Comparison of ENCODE assay signal across 9 cellular contexts in the genomic region with DNA sequence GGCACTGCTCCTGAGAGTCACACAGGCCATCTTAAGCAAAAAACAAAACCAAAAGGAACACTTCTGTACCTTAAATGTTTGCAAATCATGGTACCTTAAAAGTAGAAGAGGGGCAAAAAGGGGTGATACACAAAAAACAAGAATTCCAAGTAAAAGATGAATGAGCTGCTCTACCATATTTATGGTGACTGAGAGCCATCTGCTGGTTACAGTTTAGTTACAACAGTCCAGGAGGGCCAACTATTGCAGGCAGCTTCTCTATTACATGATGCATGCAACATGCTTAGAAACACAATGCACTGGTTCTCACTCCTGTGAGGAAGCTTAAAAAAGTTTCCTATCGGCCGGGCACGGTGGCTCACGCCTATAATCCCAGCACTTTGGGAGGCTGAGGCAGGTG. TPM values are rescaled to one million over a fixed set of nuclear protein-coding genes. Genes with fewer than 3 reads are reported as not detected.
A peak's percentile ranks its signal among the peaks of the same experiment; 100 is the strongest.
DNase-seq lines count a peak whose midpoint lies in the region; ATAC-seq and FAIRE-seq lines count a peak whose summit lies in the region.
"Had no signal": no experiment of that assay in that cellular context is flagged by ENCODE, and none has a peak within 500 bp of the region (broad histone marks: within the 10 kb centered on the region; RNA-seq: fewer than 3 reads in every experiment).

No MANE protein-coding gene starts in this region.

- no peak overlapping the region for H3K4me3 Mint-ChIP-seq in activated CD4-positive, alpha-beta T cell treated with anti-CD3 and anti-CD28 coated beads for 36 hours

- ATAC-seq in activated CD4-positive, alpha-beta T cell treated with anti-CD3 and anti-CD28 coated beads for 36 hours = no peak

- FAIRE-seq in urothelium cell line (lab: Jason Lieb, UNC) = no peak

- peak; percentile 14 for DNase-seq in activated CD4-positive, alpha-beta T cell treated with anti-CD3 and anti-CD28 coated beads for 36 hours
- no peak for DNase-seq in activated CD4-positive, alpha-beta T cell treated with anti-CD3 and anti-CD28 coated beads, Interleukin-2, amount 50 U/mL, for 48 hours
- DNase-seq in NCI-H1092 treated with DMSO at 0.1 percent for 48 hours (lab: John Stamatoyannopoulos, UW) = peak; percentile 14
- DNase-seq in astrocyte of the hippocampus (ENCODE audit: low read depth, low spot score) = peak; percentile 77
- DNase-seq in iris pigment epithelial cell (ENCODE audit: low read depth) = peak; percentile 68
- peak; percentile 8 for DNase-seq in urothelium cell line (ENCODE audit: low spot score)
- no peak for DNase-seq in COLO668 (lab: John Stamatoyannopoulos, UW; ENCODE audit: unreplicated experiment)
- DNase-seq in NCI-H187 (lab: John Stamatoyannopoulos, UW) = no peak

- H3K27me3 Mint-ChIP-seq in activated CD4-positive, alpha-beta T cell treated with anti-CD3 and anti-CD28 coated beads for 36 hours = no peaks in the 10 kb centered on the region

- POLR2A ChIA-PET in activated CD4-positive, alpha-beta T cell treated with anti-CD3 and anti-CD28 coated beads for 36 hours (lab: Charles Lee) = no interaction called here

- no peak overlapping the region for H3K27ac Mint-ChIP-seq in activated CD4-positive, alpha-beta T cell treated with anti-CD3 and anti-CD28 coated beads for 36 hours
- H3K27ac Mint-ChIP-seq: activated naive CD4-positive, alpha-beta T cell treated with anti-CD3 and anti-CD28 coated beads, Interleukin-2, amount 50 U/mL, for 72 hours had no signal

- H3K9me3 Mint-ChIP-seq in activated CD4-positive, alpha-beta T cell treated with anti-CD3 and anti-CD28 coated beads for 36 hours (ENCODE audit: low read depth) = no peaks in the 10 kb centered on the region
- H3K9me3 Mint-ChIP-seq: activated naive CD4-positive, alpha-beta T cell treated with anti-CD3 and anti-CD28 coated beads, Interleukin-2, amount 50 U/mL, for 72 hours had no signal

- CTCF ChIA-PET in activated CD4-positive, alpha-beta T cell treated with anti-CD3 and anti-CD28 coated beads for 36 hours (lab: Charles Lee) = interaction anchor here (0.6 to 1.8 kb wide), 9 partner anchors 15 to 524 kb away, joined by 3 to 6 read pairs (median 4); no protein-coding TSS in a partner anchor

- H3K4me1 Mint-ChIP-seq in activated CD4-positive, alpha-beta T cell treated with anti-CD3 and anti-CD28 coated beads for 36 hours = peaks cover 13% of the 10 kb centered on the region

- no peaks in the 10 kb centered on the region for H3K36me3 Mint-ChIP-seq in activated CD4-positive, alpha-beta T cell treated with anti-CD3 and anti-CD28 coated beads for 36 hours (ENCODE audit: low read depth)
- H3K36me3 Mint-ChIP-seq: activated naive CD4-positive, alpha-beta T cell treated with anti-CD3 and anti-CD28 coated beads, Interleukin-2, amount 50 U/mL, for 72 hours had no signal

- intact Hi-C loops in activated CD4-positive, alpha-beta T cell treated with anti-CD3 and anti-CD28 coated beads for 36 hours (cut with DNase I, micrococcal nuclease) = loop anchor here in 1 of 2 experiments (5.0 to 10.0 kb wide), 2 partner anchors 120 to 407 kb away; no protein-coding TSS in a partner anchor

RNA-seq across cellular contexts. Expression of gene STX8, which starts 53.5 kb away (rescaled TPM):
- 10 to 100 TPM; 65.7 to 87.7 TPM for total RNA-seq in activated CD4-positive, alpha-beta T cell treated with anti-CD3 and anti-CD28 coated beads for 36 hours

RNA-seq across cellular contexts. Expression of gene CFAP52, which starts 54.4 kb away (rescaled TPM):
- total RNA-seq in activated CD4-positive, alpha-beta T cell treated with anti-CD3 and anti-CD28 coated beads for 36 hours = not detected
- total RNA-seq: activated naive CD4-positive, alpha-beta T cell treated with anti-CD3 and anti-CD28 coated beads, Interleukin-2, amount 50 U/mL, for 72 hours had no signal

Comparison
In these comparisons a context has a peak if more than half of its experiments do, and no peak if none do; other contexts are left out.
1. DNase-seq: peak in activated CD4-positive, alpha-beta T cell treated with anti-CD3 and anti-CD28 coated beads for 36 hours (single experiment), NCI-H1092 treated with DMSO at 0.1 percent for 48 hours (single experiment), astrocyte of the hippocampus (single experiment), iris pigment epithelial cell (single experiment) and urothelium cell line (single experiment); none in activated CD4-positive, alpha-beta T cell treated with anti-CD3 and anti-CD28 coated beads, Interleukin-2, amount 50 U/mL, for 48 hours (0 of 2), COLO668 (single experiment) and NCI-H187 (0 of 2).